Comparison of ENCODE assay signal across 20 cellular contexts in the genomic region with DNA sequence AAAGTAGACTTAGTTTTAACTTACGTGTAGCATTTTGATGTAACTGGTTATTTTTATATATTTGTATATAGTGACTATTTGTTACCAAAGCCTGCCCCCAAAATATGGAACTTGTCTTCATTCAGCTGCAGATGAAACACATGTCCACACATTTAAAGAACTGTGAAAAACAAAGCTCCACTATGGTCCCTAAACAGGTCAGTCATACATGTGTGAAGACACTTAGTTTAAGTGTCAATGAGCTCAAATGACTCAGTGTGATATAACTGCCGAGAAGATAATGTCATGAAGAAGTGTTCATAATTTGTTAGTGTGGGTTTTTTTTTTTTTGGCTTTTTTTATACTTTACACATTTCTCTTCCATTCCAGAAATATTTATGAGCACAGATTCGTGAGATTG. TPM values are rescaled to one million over a fixed set of nuclear protein-coding genes. Genes with fewer than 3 reads are reported as not detected.
"Had no signal": no experiment of that assay in that cellular context is flagged by ENCODE, and none has a peak within 500 bp of the region (broad histone marks: within the 10 kb centered on the region; RNA-seq: fewer than 3 reads in every experiment).

No MANE protein-coding gene starts in this region.

- H3K9me3 ChIP-seq: breast epithelium, esophagus muscularis mucosa, lower lobe of right lung, spleen, upper lobe of left lung had no signal

- ATAC-seq: left cardiac atrium, lower lobe of right lung, sciatic nerve had no signal

- DNase-seq: activated CD4-positive, alpha-beta T cell treated with anti-CD3 and anti-CD28 coated beads, Interleukin-2, amount 10 ng/mL, durations not matched to agents 7 days and 5 days; aorta; dorsolateral prefrontal cortex; left cardiac atrium; lower lobe of right lung; nephron progenitor cell; SIG-M5; spleen; stimulated activated CD4-positive, alpha-beta T cell treated with anti-CD3 and anti-CD28 coated beads, Interleukin-1b, Interleukin-23, amount 100 ng/mL, for 48 hours; stimulated activated naive CD4-positive, alpha-beta T cell; T-helper 9 cell; upper lobe of left lung had no signal

- H3K27me3 Mint-ChIP-seq: activated CD4-positive, alpha-beta T cell treated with anti-CD3 and anti-CD28 coated beads, Interleukin-2, amount 10 ng/mL, durations not matched to agents 7 days and 5 days; activated naive CD8-positive, alpha-beta T cell had no signal

- H3K4me1 ChIP-seq: breast epithelium, esophagus muscularis mucosa, lower lobe of right lung, spleen, upper lobe of left lung had no signal

- H3K36me3 ChIP-seq: breast epithelium, esophagus muscularis mucosa, lower lobe of right lung, spleen, upper lobe of left lung, WERI-Rb-1 had no signal

- H3K27ac Mint-ChIP-seq: activated CD4-positive, alpha-beta T cell treated with anti-CD3 and anti-CD28 coated beads, Interleukin-2, amount 10 ng/mL, durations not matched to agents 7 days and 5 days; nephron progenitor cell had no signal

- H3K27me3 ChIP-seq: breast epithelium, dorsolateral prefrontal cortex, esophagus muscularis mucosa, upper lobe of left lung had no signal

- FAIRE-seq: endometrium had no signal

- H3K4me3 Mint-ChIP-seq: activated CD4-positive, alpha-beta T cell treated with anti-CD3 and anti-CD28 coated beads, Interleukin-2, amount 10 ng/mL, durations not matched to agents 7 days and 5 days; activated naive CD8-positive, alpha-beta T cell; nephron progenitor cell had no signal

- H3K27ac ChIP-seq: breast epithelium, dorsolateral prefrontal cortex, esophagus muscularis mucosa, lower lobe of right lung, upper lobe of left lung, WERI-Rb-1 had no signal

- H3K4me3 ChIP-seq: breast epithelium, dorsolateral prefrontal cortex, esophagus muscularis mucosa, lower lobe of right lung, spleen, upper lobe of left lung had no signal

- H3K9me3 Mint-ChIP-seq: activated CD4-positive, alpha-beta T cell treated with anti-CD3 and anti-CD28 coated beads, Interleukin-2, amount 10 ng/mL, durations not matched to agents 7 days and 5 days; nephron progenitor cell had no signal

RNA-seq across cellular contexts. Expression of gene HAVCR1, which starts 28.2 kb away (rescaled TPM):
- total RNA-seq: fibroblast of villous mesenchyme, lower lobe of right lung, pulmonary artery endothelial cell had no signal
- polyA plus RNA-seq: aorta, spleen had no signal
